Comparison of ENCODE assay signal across 1 cellular context in genomic region chr7:29747645-29748245, GRCh38. TPM values are rescaled to one million over a fixed set of nuclear protein-coding genes. Genes with fewer than 3 reads are reported as not detected.
"Had no signal": no experiment of that assay in that cellular context is flagged by ENCODE, and none has a peak within 500 bp of the region (broad histone marks: within the 10 kb centered on the region; RNA-seq: fewer than 3 reads in every experiment).

No MANE protein-coding gene starts in this region.

RNA-seq across cellular contexts. Expression of gene WIPF3, which starts 58.6 kb away (rescaled TPM):
- total RNA-seq: activated CD4-positive, alpha-beta memory T cell treated with anti-CD3 and anti-CD28 coated beads, Interleukin-2, amount 10 ng/mL, durations not matched to agents 7 days and 5 days had no signal
